9 cellular contexts compared by ENCODE assay signal in the genomic region with DNA sequence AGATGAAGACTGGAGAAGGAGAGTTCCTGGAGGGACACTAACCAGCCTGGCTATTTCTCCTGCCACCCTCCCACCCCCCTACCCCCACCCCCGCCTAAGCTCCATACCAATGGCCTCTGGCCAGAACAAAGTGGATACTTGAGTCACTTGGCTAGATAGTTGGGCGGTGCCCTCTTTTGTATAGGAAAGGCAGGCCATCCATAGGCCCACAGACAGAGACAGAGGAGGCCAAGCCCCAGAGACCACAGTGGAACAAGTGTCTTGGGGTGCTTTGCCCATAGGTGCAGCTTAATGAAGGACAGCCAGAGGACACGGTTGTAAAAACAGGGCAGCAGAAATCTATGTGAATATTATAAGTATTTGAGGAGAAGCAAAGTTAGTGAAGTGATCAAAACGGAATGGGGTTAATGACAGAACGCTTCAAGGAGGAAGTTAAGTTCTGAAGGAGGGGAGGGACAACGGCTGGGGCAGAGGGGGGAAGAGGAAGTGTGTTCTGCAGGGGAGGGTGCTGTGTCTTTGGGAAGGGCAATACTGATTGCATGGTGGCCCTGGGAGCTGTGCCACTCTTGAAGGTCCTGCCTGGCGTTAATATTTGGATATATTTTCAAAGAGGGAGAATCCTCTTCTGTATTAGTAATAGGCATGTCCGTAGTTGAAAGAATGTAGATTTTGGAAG. TPM values are rescaled to one million over a fixed set of nuclear protein-coding genes. Genes with fewer than 3 reads are reported as not detected.
A peak's percentile ranks its signal among the peaks of the same experiment; 100 is the strongest.
DNase-seq lines count a peak whose midpoint lies in the region; ATAC-seq and TF ChIP-seq lines count a peak whose summit lies in the region.
"Had no signal": no experiment of that assay in that cellular context is flagged by ENCODE, and none has a peak within 500 bp of the region (broad histone marks: within the 10 kb centered on the region; RNA-seq: fewer than 3 reads in every experiment).

No MANE protein-coding gene starts in this region.

- H3K27ac Mint-ChIP-seq in T-helper 2 cell treated with Interferon-gamma antibody and Interleukin-4, amounts not matched to agents 5 μg/mL and 100 μg/mL, for 36 hours, result peak overlapping the region; percentile 88

- peak; percentile 42 for ATAC-seq in HG03103 (IDR thresholded peaks at IDR 0.05; ENCODE audit: low read depth, unreplicated experiment)
- peak; percentile 76 for ATAC-seq in left lung
- no peak for ATAC-seq in HG02970 (IDR thresholded peaks at IDR 0.05; ENCODE audit: low FRiP score, unreplicated experiment)

- no peaks in the 10 kb centered on the region for H3K9me3 Mint-ChIP-seq in T-helper 2 cell treated with Interferon-gamma antibody and Interleukin-4, amounts not matched to agents 5 μg/mL and 100 μg/mL, for 36 hours

- peaks cover 48% of the 10 kb centered on the region for H3K36me3 Mint-ChIP-seq in T-helper 2 cell treated with Interferon-gamma antibody and Interleukin-4, amounts not matched to agents 5 μg/mL and 100 μg/mL, for 36 hours (ENCODE audit: low read depth)

- DNase-seq in activated CD8-positive, alpha-beta memory T cell treated with anti-CD3 and anti-CD28 coated beads, Interleukin-2, amount 50 U/mL, for 4 hours, result peak; percentile 41
- DNase-seq in activated CD8-positive, alpha-beta memory T cell treated with anti-CD3 and anti-CD28 coated beads for 24 hours, result no peak
- no peak for DNase-seq in T-helper 2 cell treated with Interferon-gamma antibody and Interleukin-4, amounts not matched to agents 5 μg/mL and 100 μg/mL, for 36 hours (ENCODE audit: low spot score)
- DNase-seq in left lung, result peak in 1 of 2 donors; percentile 74
- DNase-seq in NCI-H510A treated with DMSO at 0.1 percent for 48 hours (lab: John Stamatoyannopoulos, UW), result no peak
- DNase-seq in NCI-H774 (lab: John Stamatoyannopoulos, UW), result no peak

- H3K27me3 Mint-ChIP-seq in T-helper 2 cell treated with Interferon-gamma antibody and Interleukin-4, amounts not matched to agents 5 μg/mL and 100 μg/mL, for 36 hours (ENCODE audit: low read depth), result no peaks in the 10 kb centered on the region

- H3K27me3 ChIP-seq in left lung, result no peaks in the 10 kb centered on the region
- H3K27me3 ChIP-seq: SJSA1 had no signal

- no peak overlapping the region for H3K4me3 ChIP-seq in left lung
- H3K4me3 ChIP-seq: SJSA1 had no signal

- H3K27ac ChIP-seq in left lung, result peak overlapping the region; percentile 39 to 86
- H3K27ac ChIP-seq: SJSA1 had no signal

- intact Hi-C loops in left lung (cut with DNase I), result no loop called here

- no peaks in the 10 kb centered on the region for H3K9me3 ChIP-seq in left lung
- H3K9me3 ChIP-seq: SJSA1 had no signal

- no peaks in the 10 kb centered on the region for H3K36me3 ChIP-seq in left lung
- H3K36me3 ChIP-seq: SJSA1 had no signal

- H3K4me3 Mint-ChIP-seq in T-helper 2 cell treated with Interferon-gamma antibody and Interleukin-4, amounts not matched to agents 5 μg/mL and 100 μg/mL, for 36 hours, result peak overlapping the region; percentile 74

- peaks cover 83% of the 10 kb centered on the region for H3K4me1 Mint-ChIP-seq in T-helper 2 cell treated with Interferon-gamma antibody and Interleukin-4, amounts not matched to agents 5 μg/mL and 100 μg/mL, for 36 hours (ENCODE audit: low read depth)

- TF ChIP-seq CTCF in left lung (IDR thresholded peaks at IDR 0.05), result no peak

- H3K4me1 ChIP-seq in left lung, result peaks cover 15 to 100% of the 10 kb centered on the region in 2 donors

RNA-seq across cellular contexts. Expression of gene FLI1, which starts 32.7 kb away (rescaled TPM):
- 10 to 100 TPM; 27.4 to 53.8 TPM for total RNA-seq in left lung
